1 cellular context compared by ENCODE assay signal in the genomic region with DNA sequence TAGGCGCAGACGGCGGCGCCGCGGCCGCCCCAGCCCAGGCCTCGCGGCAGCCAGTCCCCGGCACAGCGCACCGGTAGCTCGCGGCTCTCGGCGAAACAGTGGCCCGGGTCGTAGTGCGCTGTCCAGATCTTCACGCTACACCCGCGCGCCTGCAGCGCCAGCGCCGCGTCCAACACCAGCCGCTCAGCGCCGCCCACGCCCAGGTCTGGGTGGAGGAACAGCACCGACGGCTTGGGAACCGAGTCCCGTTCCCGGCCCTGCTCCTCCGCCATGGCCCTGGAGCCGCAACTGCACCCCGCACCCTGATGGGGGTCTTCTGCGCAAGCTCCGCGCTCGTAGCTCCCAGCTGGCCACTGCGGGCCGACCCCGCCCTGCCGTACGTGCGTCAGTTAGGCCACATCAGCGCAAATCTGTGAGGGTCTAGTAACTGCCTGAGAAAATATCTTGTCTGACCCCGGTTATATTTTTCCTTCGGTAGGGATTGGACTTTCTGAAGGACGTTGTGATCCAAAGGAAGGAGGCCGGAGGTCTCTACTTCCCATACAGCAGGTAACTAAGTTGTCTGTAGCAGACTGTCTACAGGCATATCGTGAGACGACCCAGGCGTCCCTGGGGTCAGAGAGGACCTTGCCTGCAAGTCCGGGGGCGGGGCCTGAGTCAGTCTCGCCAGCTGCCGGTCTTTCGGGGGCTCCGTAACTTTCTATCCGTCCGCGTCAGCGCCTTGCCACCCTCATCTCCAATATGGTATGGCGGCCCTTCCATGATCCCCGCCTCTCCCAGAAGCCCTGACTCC.
TF ChIP-seq lines count a peak whose summit lies in the region.

A gene with protein sequence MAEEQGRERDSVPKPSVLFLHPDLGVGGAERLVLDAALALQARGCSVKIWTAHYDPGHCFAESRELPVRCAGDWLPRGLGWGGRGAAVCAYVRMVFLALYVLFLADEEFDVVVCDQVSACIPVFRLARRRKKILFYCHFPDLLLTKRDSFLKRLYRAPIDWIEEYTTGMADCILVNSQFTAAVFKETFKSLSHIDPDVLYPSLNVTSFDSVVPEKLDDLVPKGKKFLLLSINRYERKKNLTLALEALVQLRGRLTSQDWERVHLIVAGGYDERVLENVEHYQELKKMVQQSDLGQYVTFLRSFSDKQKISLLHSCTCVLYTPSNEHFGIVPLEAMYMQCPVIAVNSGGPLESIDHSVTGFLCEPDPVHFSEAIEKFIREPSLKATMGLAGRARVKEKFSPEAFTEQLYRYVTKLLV (minus strand): TSS at position 320 of the 793 bp plus-strand sequence. CDS start 48 bp downstream, at position 272.
A gene (plus strand): TSS at position 660 of the 793 bp plus-strand sequence. CDS start 82 bp downstream, at position 742.

TF ChIP-seq in HepG2, 621 proteins besides CTCF, POLR2A, EP300 and RAD21 (continued from another document and continues in another):
- TF ChIP-seq, protein P1, sequence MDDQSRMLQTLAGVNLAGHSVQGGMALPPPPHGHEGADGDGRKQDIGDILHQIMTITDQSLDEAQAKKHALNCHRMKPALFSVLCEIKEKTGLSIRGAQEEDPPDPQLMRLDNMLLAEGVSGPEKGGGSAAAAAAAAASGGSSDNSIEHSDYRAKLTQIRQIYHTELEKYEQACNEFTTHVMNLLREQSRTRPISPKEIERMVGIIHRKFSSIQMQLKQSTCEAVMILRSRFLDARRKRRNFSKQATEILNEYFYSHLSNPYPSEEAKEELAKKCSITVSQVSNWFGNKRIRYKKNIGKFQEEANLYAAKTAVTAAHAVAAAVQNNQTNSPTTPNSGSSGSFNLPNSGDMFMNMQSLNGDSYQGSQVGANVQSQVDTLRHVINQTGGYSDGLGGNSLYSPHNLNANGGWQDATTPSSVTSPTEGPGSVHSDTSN (CRISPR knock-in tag; IDR thresholded peaks at IDR 0.05; ENCODE audit: borderline replicate concordance): no peak
- TF ChIP-seq DNMT1 (CRISPR knock-in tag; IDR thresholded peaks at IDR 0.05): no peak; the same call in 1 of the 2 replicates
- TF ChIP-seq IKZF4 (CRISPR knock-in tag; IDR thresholded peaks at IDR 0.05; ENCODE audit: borderline replicate concordance, low read depth, not compliant biosample characterization): no peak
- 0 out of 2 replicates have a peak, but pooled peaks have one; percentile 49 for TF ChIP-seq IRF2 (CRISPR knock-in tag; IDR thresholded peaks at IDR 0.05)
- TF ChIP-seq ZNF441 (CRISPR knock-in tag; IDR thresholded peaks at IDR 0.05; ENCODE audit: borderline replicate concordance): peak; percentile 66; the same call in 1 of the 2 replicates
- no peak for TF ChIP-seq ZFAT (CRISPR knock-in tag; conservative IDR thresholded peaks at IDR 0.05)
- TF ChIP-seq, protein P2, sequence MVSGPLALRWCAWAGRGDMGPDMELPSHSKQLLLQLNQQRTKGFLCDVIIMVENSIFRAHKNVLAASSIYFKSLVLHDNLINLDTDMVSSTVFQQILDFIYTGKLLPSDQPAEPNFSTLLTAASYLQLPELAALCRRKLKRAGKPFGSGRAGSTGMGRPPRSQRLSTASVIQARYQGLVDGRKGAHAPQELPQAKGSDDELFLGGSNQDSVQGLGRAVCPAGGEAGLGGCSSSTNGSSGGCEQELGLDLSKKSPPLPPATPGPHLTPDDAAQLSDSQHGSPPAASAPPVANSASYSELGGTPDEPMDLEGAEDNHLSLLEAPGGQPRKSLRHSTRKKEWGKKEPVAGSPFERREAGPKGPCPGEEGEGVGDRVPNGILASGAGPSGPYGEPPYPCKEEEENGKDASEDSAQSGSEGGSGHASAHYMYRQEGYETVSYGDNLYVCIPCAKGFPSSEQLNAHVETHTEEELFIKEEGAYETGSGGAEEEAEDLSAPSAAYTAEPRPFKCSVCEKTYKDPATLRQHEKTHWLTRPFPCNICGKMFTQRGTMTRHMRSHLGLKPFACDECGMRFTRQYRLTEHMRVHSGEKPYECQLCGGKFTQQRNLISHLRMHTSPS (CRISPR knock-in tag; IDR thresholded peaks at IDR 0.05; ENCODE audit: low read depth): no peak
- TF ChIP-seq RBAK (CRISPR knock-in tag; IDR thresholded peaks at IDR 0.05): no peak
- no peak for TF ChIP-seq JUNB (CRISPR knock-in tag; IDR thresholded peaks at IDR 0.05; ENCODE audit: borderline replicate concordance)
- peak; percentile 93 for TF ChIP-seq PHF8 (CRISPR knock-in tag; IDR thresholded peaks at IDR 0.05)
- peak; percentile 79 for TF ChIP-seq ASH2L (IDR thresholded peaks at IDR 0.05; ENCODE audit: insufficient read length, low read depth, low read length)
- no peak for TF ChIP-seq ZNF619 (CRISPR knock-in tag; IDR thresholded peaks at IDR 0.05)
- TF ChIP-seq ZNF235 (CRISPR knock-in tag; IDR thresholded peaks at IDR 0.05; ENCODE audit: borderline replicate concordance): 0 out of 2 replicates have a peak, but pooled peaks have one; percentile 16
- no peak; the same call in 1 of the 2 replicates for TF ChIP-seq GZF1 (CRISPR knock-in tag; IDR thresholded peaks at IDR 0.05)
- no peak; the same call in 1 of the 2 replicates for TF ChIP-seq MEF2D (CRISPR knock-in tag; IDR thresholded peaks at IDR 0.05)
- TF ChIP-seq NCOA1 (CRISPR knock-in tag; IDR thresholded peaks at IDR 0.05): no peak
- TF ChIP-seq ETV6 (CRISPR knock-in tag; conservative IDR thresholded peaks at IDR 0.05): no peak
- TF ChIP-seq SATB2 (CRISPR knock-in tag; IDR thresholded peaks at IDR 0.05): 0 out of 2 replicates have a peak, but pooled peaks have one; percentile 41
- peak; percentile 84 for TF ChIP-seq MYC (CRISPR knock-in tag; IDR thresholded peaks at IDR 0.05; ENCODE audit: borderline replicate concordance)
- TF ChIP-seq KAT2B (IDR thresholded peaks at IDR 0.05; ENCODE audit: borderline replicate concordance, low read depth, low read length): no peak
- TF ChIP-seq, protein P3, sequence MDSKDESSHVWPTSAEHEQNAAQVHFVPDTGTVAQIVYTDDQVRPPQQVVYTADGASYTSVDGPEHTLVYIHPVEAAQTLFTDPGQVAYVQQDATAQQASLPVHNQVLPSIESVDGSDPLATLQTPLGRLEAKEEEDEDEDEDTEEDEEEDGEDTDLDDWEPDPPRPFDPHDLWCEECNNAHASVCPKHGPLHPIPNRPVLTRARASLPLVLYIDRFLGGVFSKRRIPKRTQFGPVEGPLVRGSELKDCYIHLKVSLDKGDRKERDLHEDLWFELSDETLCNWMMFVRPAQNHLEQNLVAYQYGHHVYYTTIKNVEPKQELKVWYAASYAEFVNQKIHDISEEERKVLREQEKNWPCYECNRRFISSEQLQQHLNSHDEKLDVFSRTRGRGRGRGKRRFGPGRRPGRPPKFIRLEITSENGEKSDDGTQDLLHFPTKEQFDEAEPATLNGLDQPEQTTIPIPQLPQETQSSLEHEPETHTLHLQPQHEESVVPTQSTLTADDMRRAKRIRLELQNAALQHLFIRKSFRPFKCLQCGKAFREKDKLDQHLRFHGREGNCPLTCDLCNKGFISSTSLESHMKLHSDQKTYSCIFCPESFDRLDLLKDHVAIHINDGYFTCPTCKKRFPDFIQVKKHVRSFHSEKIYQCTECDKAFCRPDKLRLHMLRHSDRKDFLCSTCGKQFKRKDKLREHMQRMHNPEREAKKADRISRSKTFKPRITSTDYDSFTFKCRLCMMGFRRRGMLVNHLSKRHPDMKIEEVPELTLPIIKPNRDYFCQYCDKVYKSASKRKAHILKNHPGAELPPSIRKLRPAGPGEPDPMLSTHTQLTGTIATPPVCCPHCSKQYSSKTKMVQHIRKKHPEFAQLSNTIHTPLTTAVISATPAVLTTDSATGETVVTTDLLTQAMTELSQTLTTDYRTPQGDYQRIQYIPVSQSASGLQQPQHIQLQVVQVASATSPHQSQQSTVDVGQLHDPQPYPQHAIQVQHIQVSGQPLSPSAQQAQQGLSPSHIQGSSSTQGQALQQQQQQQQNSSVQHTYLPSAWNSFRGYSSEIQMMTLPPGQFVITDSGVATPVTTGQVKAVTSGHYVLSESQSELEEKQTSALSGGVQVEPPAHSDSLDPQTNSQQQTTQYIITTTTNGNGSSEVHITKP (CRISPR knock-in tag; IDR thresholded peaks at IDR 0.05; ENCODE audit: low read depth): 0 out of 2 replicates have a peak, but pooled peaks have one; percentile 25
- TF ChIP-seq ZNF136 (CRISPR knock-in tag; IDR thresholded peaks at IDR 0.05; ENCODE audit: low read depth): no peak
- TF ChIP-seq, protein P4, sequence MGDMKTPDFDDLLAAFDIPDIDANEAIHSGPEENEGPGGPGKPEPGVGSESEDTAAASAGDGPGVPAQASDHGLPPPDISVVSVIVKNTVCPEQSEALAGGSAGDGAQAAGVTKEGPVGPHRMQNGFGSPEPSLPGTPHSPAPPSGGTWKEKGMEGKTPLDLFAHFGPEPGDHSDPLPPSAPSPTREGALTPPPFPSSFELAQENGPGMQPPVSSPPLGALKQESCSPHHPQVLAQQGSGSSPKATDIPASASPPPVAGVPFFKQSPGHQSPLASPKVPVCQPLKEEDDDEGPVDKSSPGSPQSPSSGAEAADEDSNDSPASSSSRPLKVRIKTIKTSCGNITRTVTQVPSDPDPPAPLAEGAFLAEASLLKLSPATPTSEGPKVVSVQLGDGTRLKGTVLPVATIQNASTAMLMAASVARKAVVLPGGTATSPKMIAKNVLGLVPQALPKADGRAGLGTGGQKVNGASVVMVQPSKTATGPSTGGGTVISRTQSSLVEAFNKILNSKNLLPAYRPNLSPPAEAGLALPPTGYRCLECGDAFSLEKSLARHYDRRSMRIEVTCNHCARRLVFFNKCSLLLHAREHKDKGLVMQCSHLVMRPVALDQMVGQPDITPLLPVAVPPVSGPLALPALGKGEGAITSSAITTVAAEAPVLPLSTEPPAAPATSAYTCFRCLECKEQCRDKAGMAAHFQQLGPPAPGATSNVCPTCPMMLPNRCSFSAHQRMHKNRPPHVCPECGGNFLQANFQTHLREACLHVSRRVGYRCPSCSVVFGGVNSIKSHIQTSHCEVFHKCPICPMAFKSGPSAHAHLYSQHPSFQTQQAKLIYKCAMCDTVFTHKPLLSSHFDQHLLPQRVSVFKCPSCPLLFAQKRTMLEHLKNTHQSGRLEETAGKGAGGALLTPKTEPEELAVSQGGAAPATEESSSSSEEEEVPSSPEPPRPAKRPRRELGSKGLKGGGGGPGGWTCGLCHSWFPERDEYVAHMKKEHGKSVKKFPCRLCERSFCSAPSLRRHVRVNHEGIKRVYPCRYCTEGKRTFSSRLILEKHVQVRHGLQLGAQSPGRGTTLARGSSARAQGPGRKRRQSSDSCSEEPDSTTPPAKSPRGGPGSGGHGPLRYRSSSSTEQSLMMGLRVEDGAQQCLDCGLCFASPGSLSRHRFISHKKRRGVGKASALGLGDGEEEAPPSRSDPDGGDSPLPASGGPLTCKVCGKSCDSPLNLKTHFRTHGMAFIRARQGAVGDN (CRISPR knock-in tag; IDR thresholded peaks at IDR 0.05): peak; percentile 69; the same call in 1 of the 2 replicates
- 0 out of 2 replicates have a peak, but pooled peaks have one; percentile 27 for TF ChIP-seq ADNP (CRISPR knock-in tag; IDR thresholded peaks at IDR 0.05)
- TF ChIP-seq ZNF720 (CRISPR knock-in tag; IDR thresholded peaks at IDR 0.05): no peak
- TF ChIP-seq ZNF768 (CRISPR knock-in tag; IDR thresholded peaks at IDR 0.05): peak; percentile 63; the same call in 1 of the 2 replicates
- peak; percentile 97; the same call in 1 of the 2 replicates for TF ChIP-seq HDAC6 (IDR thresholded peaks at IDR 0.05; ENCODE audit: low read depth, low read length)
- peak; percentile 60; the same call in 1 of the 2 replicates for TF ChIP-seq SNAPC2 (CRISPR knock-in tag; IDR thresholded peaks at IDR 0.05)
- TF ChIP-seq RFXANK (CRISPR knock-in tag; IDR thresholded peaks at IDR 0.05): no peak
- peak; percentile 24; the same call in 1 of the 2 replicates for TF ChIP-seq RXRB (CRISPR knock-in tag; IDR thresholded peaks at IDR 0.05; ENCODE audit: borderline replicate concordance)
- TF ChIP-seq, protein P5, sequence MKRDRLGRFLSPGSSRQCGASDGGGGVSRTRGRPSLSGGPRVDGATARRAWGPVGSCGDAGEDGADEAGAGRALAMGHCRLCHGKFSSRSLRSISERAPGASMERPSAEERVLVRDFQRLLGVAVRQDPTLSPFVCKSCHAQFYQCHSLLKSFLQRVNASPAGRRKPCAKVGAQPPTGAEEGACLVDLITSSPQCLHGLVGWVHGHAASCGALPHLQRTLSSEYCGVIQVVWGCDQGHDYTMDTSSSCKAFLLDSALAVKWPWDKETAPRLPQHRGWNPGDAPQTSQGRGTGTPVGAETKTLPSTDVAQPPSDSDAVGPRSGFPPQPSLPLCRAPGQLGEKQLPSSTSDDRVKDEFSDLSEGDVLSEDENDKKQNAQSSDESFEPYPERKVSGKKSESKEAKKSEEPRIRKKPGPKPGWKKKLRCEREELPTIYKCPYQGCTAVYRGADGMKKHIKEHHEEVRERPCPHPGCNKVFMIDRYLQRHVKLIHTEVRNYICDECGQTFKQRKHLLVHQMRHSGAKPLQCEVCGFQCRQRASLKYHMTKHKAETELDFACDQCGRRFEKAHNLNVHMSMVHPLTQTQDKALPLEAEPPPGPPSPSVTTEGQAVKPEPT (CRISPR knock-in tag; IDR thresholded peaks at IDR 0.05; ENCODE audit: low read depth): no peak; the same call in 1 of the 2 replicates
- TF ChIP-seq MZF1 (CRISPR knock-in tag; IDR thresholded peaks at IDR 0.05; ENCODE audit: borderline replicate concordance): no peak
- TF ChIP-seq FLYWCH1 (CRISPR knock-in tag; IDR thresholded peaks at IDR 0.05): no peak
- no peak for TF ChIP-seq ZNF230 (CRISPR knock-in tag; IDR thresholded peaks at IDR 0.05)
- TF ChIP-seq, protein P6, sequence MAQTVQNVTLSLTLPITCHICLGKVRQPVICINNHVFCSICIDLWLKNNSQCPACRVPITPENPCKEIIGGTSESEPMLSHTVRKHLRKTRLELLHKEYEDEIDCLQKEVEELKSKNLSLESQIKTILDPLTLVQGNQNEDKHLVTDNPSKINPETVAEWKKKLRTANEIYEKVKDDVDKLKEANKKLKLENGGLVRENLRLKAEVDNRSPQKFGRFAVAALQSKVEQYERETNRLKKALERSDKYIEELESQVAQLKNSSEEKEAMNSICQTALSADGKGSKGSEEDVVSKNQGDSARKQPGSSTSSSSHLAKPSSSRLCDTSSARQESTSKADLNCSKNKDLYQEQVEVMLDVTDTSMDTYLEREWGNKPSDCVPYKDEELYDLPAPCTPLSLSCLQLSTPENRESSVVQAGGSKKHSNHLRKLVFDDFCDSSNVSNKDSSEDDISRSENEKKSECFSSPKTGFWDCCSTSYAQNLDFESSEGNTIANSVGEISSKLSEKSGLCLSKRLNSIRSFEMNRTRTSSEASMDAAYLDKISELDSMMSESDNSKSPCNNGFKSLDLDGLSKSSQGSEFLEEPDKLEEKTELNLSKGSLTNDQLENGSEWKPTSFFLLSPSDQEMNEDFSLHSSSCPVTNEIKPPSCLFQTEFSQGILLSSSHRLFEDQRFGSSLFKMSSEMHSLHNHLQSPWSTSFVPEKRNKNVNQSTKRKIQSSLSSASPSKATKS (CRISPR knock-in tag; IDR thresholded peaks at IDR 0.05): no peak; the same call in 1 of the 2 replicates
- TF ChIP-seq, protein P7, sequence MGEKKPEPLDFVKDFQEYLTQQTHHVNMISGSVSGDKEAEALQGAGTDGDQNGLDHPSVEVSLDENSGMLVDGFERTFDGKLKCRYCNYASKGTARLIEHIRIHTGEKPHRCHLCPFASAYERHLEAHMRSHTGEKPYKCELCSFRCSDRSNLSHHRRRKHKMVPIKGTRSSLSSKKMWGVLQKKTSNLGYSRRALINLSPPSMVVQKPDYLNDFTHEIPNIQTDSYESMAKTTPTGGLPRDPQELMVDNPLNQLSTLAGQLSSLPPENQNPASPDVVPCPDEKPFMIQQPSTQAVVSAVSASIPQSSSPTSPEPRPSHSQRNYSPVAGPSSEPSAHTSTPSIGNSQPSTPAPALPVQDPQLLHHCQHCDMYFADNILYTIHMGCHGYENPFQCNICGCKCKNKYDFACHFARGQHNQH (CRISPR knock-in tag; IDR thresholded peaks at IDR 0.05): peak; percentile 58; the same call in 1 of the 2 replicates
- no peak; the same call in 1 of the 2 replicates for TF ChIP-seq SALL2 (CRISPR knock-in tag; IDR thresholded peaks at IDR 0.05)
- TF ChIP-seq ZNF326 (CRISPR knock-in tag; IDR thresholded peaks at IDR 0.05; ENCODE audit: borderline replicate concordance): no peak
- no peak for TF ChIP-seq ZNF3 (CRISPR knock-in tag; IDR thresholded peaks at IDR 0.05)
